In genomic region chr1:59917785-59918180, GRCh38 we compare ENCODE assay signal across 16 cellular contexts. TPM values are rescaled to one million over a fixed set of nuclear protein-coding genes. Genes with fewer than 3 reads are reported as not detected.
A peak's percentile ranks its signal among the peaks of the same experiment; 100 is the strongest.
DNase-seq lines count a peak whose midpoint lies in the region; ATAC-seq and TF ChIP-seq lines count a peak whose summit lies in the region.
"Had no signal": no experiment of that assay in that cellular context is flagged by ENCODE, and none has a peak within 500 bp of the region (broad histone marks: within the 10 kb centered on the region; RNA-seq: fewer than 3 reads in every experiment).

No MANE protein-coding gene starts in this region.

- POLR2A ChIA-PET in HEK293 (lab: Yijun Ruan, JAX), result no interaction called here

- H3K4me3 ChIP-seq in heart left ventricle (no peak overlapping the region), HEK293 (ENCODE audit: low read depth, low read length) (no peak overlapping the region)
- H3K4me3 ChIP-seq: BLaER1, HAP-1 had no signal

- H3K36me3 ChIP-seq in heart left ventricle (peaks cover 0 to 16% (median 0%) of the 10 kb centered on the region in 9 donors), HEK293 (ENCODE audit: control insufficient read depth in 2 of 2, insufficient read depth in 1 of 2, low read length in 2 of 2) (no peaks in the 10 kb centered on the region)
- H3K36me3 ChIP-seq: BLaER1, HAP-1 had no signal

- H3K4me1 ChIP-seq in heart left ventricle (peaks cover 0 to 74% (median 13%) of the 10 kb centered on the region in 12 donors), HEK293 (ENCODE audit: control insufficient read depth, insufficient read depth, low read length) (no peaks in the 10 kb centered on the region)
- H3K4me1 ChIP-seq: BLaER1 had no signal

- TF ChIP-seq POLR2A in heart left ventricle (IDR thresholded peaks at IDR 0.05), result no peak

- CTCF ChIA-PET in HEK293 (lab: Yijun Ruan, JAX), result no interaction called here

- DNase-seq in heart left ventricle (no peak), Right ventricle myocardium superior (no peak), globus pallidus (ENCODE audit: low spot score) (peak; percentile 41), substantia nigra (lab: John Stamatoyannopoulos, UW) (peak in 1 of 49 donors; percentile 36), NCI-H2196 treated with DMSO at 0.1 percent for 48 hours (lab: John Stamatoyannopoulos, UW; ENCODE audit: unreplicated experiment) (no peak)
- no peak for DNase-seq in stimulated activated naive CD4-positive, alpha-beta T cell treated with Interleukin-2 at 50 U/mL for 16 hours (lab: John Stamatoyannopoulos, UW)
- DNase-seq: AML-193, DMS53, GF-D8, HFFc6 had no signal

- H3K27ac ChIP-seq in heart left ventricle (peak overlapping the region in 9 of 12 donors; percentile 19 to 97 (median 87)), HEK293 (ENCODE audit: extremely low read depth, low read depth, low read length) (no peak overlapping the region), substantia nigra (ENCODE audit: low read depth, low read length, poor library complexity, severe bottlenecking) (peak overlapping the region; percentile 98)
- H3K27ac ChIP-seq: 22Rv1, BLaER1, HL-60 had no signal

- no peak for TF ChIP-seq CTCF in heart left ventricle (IDR thresholded peaks at IDR 0.05)
- no peak for TF ChIP-seq CTCF in HEK293 (tag by site-specific recombination; IDR thresholded peaks at IDR 0.05)

- intact Hi-C loops in heart left ventricle (cut with DNase I) (no loop called here), Right ventricle myocardium superior (cut with DNase I) (no loop called here)

- H3K27me3 ChIP-seq in heart left ventricle, result peaks cover 0 to 3% (median 0%) of the 10 kb centered on the region in 9 donors
- H3K27me3 ChIP-seq: BLaER1 had no signal

- 89 to 98% (median 97%) methylated on average over 2 of the region's 2 CpGs for WGBS in heart left ventricle, 4 donors

- ATAC-seq in heart left ventricle (peak in 1 of 4 donors; percentile 11), Right ventricle myocardium superior (ENCODE audit: poor library complexity) (no peak), HG03045 (IDR thresholded peaks at IDR 0.05; ENCODE audit: unreplicated experiment) (no peak)

- no peaks in the 10 kb centered on the region for H3K9me3 ChIP-seq in heart left ventricle
- no peaks in the 10 kb centered on the region for H3K9me3 ChIP-seq in HEK293 (ENCODE audit: control insufficient read depth, insufficient read depth, low read depth, low read length)
- H3K9me3 ChIP-seq: BLaER1, HAP-1 had no signal

TF ChIP-seq in HEK293, 187 proteins besides CTCF, POLR2A, EP300 and RAD21:
- peak; percentile 58; the same call in 1 of the 2 replicates for TF ChIP-seq TRIM28 (IDR thresholded peaks at IDR 0.05; ENCODE audit: borderline replicate concordance, low read length)
- no peak for TF ChIP-seq GLIS2 (tag by site-specific recombination; IDR thresholded peaks at IDR 0.05)
- no peak for TF ChIP-seq FEZF1 (tag by site-specific recombination; IDR thresholded peaks at IDR 0.05)
- TF ChIP-seq ZNF416 (tag by site-specific recombination; IDR thresholded peaks at IDR 0.05), result no peak
TF ChIP-seq in HEK293: peak in this region for 1.

RNA-seq across cellular contexts. Expression of gene CYP2J2, which starts 8.8 kb away (rescaled TPM):
- total RNA-seq in heart left ventricle (100 to 1,000 TPM in 5 of 9 donors, 10 to 100 TPM in 4; 57.1 to 208 (median 101) TPM), Right ventricle myocardium superior (50.6 TPM)
- 100 to 1,000 TPM in 1 of 2 donors, 10 to 100 TPM in 1; 45.6 to 161 TPM for polyA plus RNA-seq in heart left ventricle
